8 cellular contexts compared by ENCODE assay signal in the genomic region with DNA sequence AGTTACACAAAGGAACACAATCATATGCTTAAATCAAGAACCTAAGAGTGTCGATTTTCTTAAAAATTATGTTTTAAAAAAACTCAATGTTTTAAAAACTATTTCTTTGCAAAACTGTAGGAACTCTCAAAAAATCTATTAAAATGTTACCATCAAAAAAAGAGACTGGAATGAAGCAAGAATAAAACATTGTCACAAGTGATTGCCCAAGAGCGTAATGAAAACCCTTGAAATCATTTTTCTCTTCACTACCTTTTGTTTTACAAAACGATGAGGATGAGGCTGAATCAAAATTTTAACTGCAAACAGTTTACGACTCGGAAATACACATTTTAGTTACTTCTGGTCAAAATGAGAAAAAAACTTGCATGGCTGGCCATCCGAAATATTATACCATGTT. TPM values are rescaled to one million over a fixed set of nuclear protein-coding genes. Genes with fewer than 3 reads are reported as not detected.
A peak's percentile ranks its signal among the peaks of the same experiment; 100 is the strongest.
DNase-seq lines count a peak whose midpoint lies in the region; ATAC-seq and TF ChIP-seq lines count a peak whose summit lies in the region.

No MANE protein-coding gene starts in this region.

- H3K9me3 ChIP-seq in CD4-positive, CD25-positive, alpha-beta regulatory T cell (ENCODE audit: control insufficient read depth in 2 of 2, low read length in 2 of 2), result no peaks in the 10 kb centered on the region
- H3K9me3 ChIP-seq in OCI-LY7 (ENCODE audit: low read length), result no peaks in the 10 kb centered on the region
- H3K9me3 ChIP-seq in neutrophil, result no peaks in the 10 kb centered on the region

- H3K27me3 ChIP-seq in CD4-positive, CD25-positive, alpha-beta regulatory T cell (ENCODE audit: control insufficient read depth, insufficient read depth, low read length), result no peaks in the 10 kb centered on the region
- no peaks in the 10 kb centered on the region for H3K27me3 ChIP-seq in neutrophil

- H2AFZ ChIP-seq in OCI-LY7 (ENCODE audit: low read length), result no peak overlapping the region

- H3K36me3 Mint-ChIP-seq in CD4-positive, CD25-positive, alpha-beta regulatory T cell, result peaks cover 16% of the 10 kb centered on the region

- peak overlapping the region; percentile 96 for H3K4me2 ChIP-seq in OCI-LY7 (ENCODE audit: low read length)

- CTCF ChIA-PET in OCI-LY7 (lab: Charles Lee; ENCODE audit: unreplicated experiment), result no interaction called here

- H3K79me2 ChIP-seq in OCI-LY7 (ENCODE audit: insufficient read depth, low read depth, low read length), result peaks cover 95% of the 10 kb centered on the region

- H3K9me3 Mint-ChIP-seq in CD4-positive, CD25-positive, alpha-beta regulatory T cell, result no peaks in the 10 kb centered on the region

- H3K4me3 Mint-ChIP-seq in CD4-positive, CD25-positive, alpha-beta regulatory T cell, result peak overlapping the region; percentile 94 to 100 (median 100)

- peak overlapping the region; percentile 100 for H3K27ac Mint-ChIP-seq in CD4-positive, CD25-positive, alpha-beta regulatory T cell

- H3K4me1 Mint-ChIP-seq in CD4-positive, CD25-positive, alpha-beta regulatory T cell, result peaks cover 32 to 64% (median 49%) of the 10 kb centered on the region in 4 donors

- intact Hi-C loops in OCI-LY7 (cut with micrococcal nuclease; ENCODE audit: unreplicated experiment), result loop anchor here (5.0 to 10.0 kb wide), 3 partner anchors 51 to 459 kb away; partner anchors contain the start of genes ABI1, ANKRD26 and PDSS1

- H3K27ac ChIP-seq in CD4-positive, CD25-positive, alpha-beta regulatory T cell (ENCODE audit: insufficient read depth, low read length, poor library complexity, severe bottlenecking), result peak overlapping the region; percentile 100
- H3K27ac ChIP-seq in OCI-LY7 (ENCODE audit: low read depth, low read length, poor library complexity, severe bottlenecking) (peak overlapping the region; percentile 96), neutrophil (peak overlapping the region; percentile 99)

- peaks cover 14% of the 10 kb centered on the region for H3K36me3 ChIP-seq in CD4-positive, CD25-positive, alpha-beta regulatory T cell (ENCODE audit: control insufficient read depth, insufficient read depth, low read length)
- H3K36me3 ChIP-seq in OCI-LY7 (ENCODE audit: insufficient read depth, low read length), result peaks cover 56% of the 10 kb centered on the region
- peaks cover 6% of the 10 kb centered on the region for H3K36me3 ChIP-seq in neutrophil

- BruUV-seq in OCI-LY7 (replicated peaks; lab: Mats Ljungman, UMichigan), result no TSS peak

- peak overlapping the region; percentile 99 for H3K4me3 ChIP-seq in CD4-positive, CD25-positive, alpha-beta regulatory T cell (ENCODE audit: low read depth, low read length)
- H3K4me3 ChIP-seq in OCI-LY7 (ENCODE audit: low read depth, low read length, poor library complexity, severe bottlenecking), result peak overlapping the region; percentile 96
- H3K4me3 ChIP-seq in epithelial cell of esophagus (ENCODE audit: low read length), result peak overlapping the region; percentile 90
- H3K4me3 ChIP-seq in neutrophil (ENCODE audit: low read depth in 1 of 2, low read length in 1 of 2), result peak overlapping the region; percentile 86 to 92

- no peaks in the 10 kb centered on the region for H3K9me2 ChIP-seq in OCI-LY7 (ENCODE audit: insufficient read depth, low read length)

- H3K4me1 ChIP-seq in CD4-positive, CD25-positive, alpha-beta regulatory T cell (ENCODE audit: control insufficient read depth, insufficient read depth, low read length, poor library complexity, severe bottlenecking), result peaks cover 41% of the 10 kb centered on the region
- peaks cover 33% of the 10 kb centered on the region for H3K4me1 ChIP-seq in OCI-LY7 (ENCODE audit: insufficient read depth, low read length, poor library complexity, severe bottlenecking)
- peaks cover 28 to 33% of the 10 kb centered on the region in 2 experiments for H3K4me1 ChIP-seq in neutrophil (ENCODE audit: control insufficient read depth in 1 of 2, insufficient read depth in 1 of 2, low read depth in 1 of 2, low read length in 1 of 2)

- ATAC-seq in CD4-positive, CD25-positive, alpha-beta regulatory T cell (ENCODE audit: low read depth in 2 of 2), result no peak

- TF ChIP-seq CTCF in OCI-LY7 (conservative IDR thresholded peaks at IDR 0.05; ENCODE audit: low read length), result no peak
- TF ChIP-seq CTCF in epithelial cell of esophagus (IDR thresholded peaks at IDR 0.05; ENCODE audit: insufficient read depth, low read depth, low read length, missing control alignments), result no peak
- TF ChIP-seq CTCF in neutrophil (IDR thresholded peaks at IDR 0.05), result no peak

- DNase-seq in CD4-positive, CD25-positive, alpha-beta regulatory T cell, result no peak
- DNase-seq in OCI-LY7 (ENCODE audit: low spot score) (no peak), epithelial cell of esophagus (ENCODE audit: low read depth) (no peak), NCI-H2171 treated with DMSO at 0.1 percent for 48 hours (lab: John Stamatoyannopoulos, UW) (no peak), NCI-H2196 treated with DMSO at 0.1 percent for 48 hours (lab: John Stamatoyannopoulos, UW; ENCODE audit: unreplicated experiment) (no peak), NCI-H1092 (lab: John Stamatoyannopoulos, UW) (no peak), GM19238 (ENCODE audit: insufficient read length, low spot score) (no peak)

- peaks cover 31% of the 10 kb centered on the region for H4K20me1 ChIP-seq in OCI-LY7 (ENCODE audit: insufficient read depth, low read length)

- H3K27me3 Mint-ChIP-seq in CD4-positive, CD25-positive, alpha-beta regulatory T cell, result peaks cover 13% of the 10 kb centered on the region

- POLR2A ChIA-PET in OCI-LY7 (lab: Charles Lee), result interaction anchor here (1.0 to 1.5 kb wide), 3 partner anchors 10 to 17 kb away, joined by 3 to 6 read pairs (median 3); no protein-coding TSS in a partner anchor

RNA-seq across cellular contexts. Expression of gene YME1L1, which starts 0.9 kb away (rescaled TPM):
- 134 TPM for total RNA-seq in CD4-positive, CD25-positive, alpha-beta regulatory T cell
- polyA plus RNA-seq in CD4-positive, CD25-positive, alpha-beta regulatory T cell, result 100 to 1,000 TPM; 107 to 123 (median 114) TPM
- 59.7 and 62.3 TPM in 2 replicates for total RNA-seq in OCI-LY7 (2014; rRNA removed; shearing (Covaris generic))
- total RNA-seq in OCI-LY7 (2022), result 113 and 115 TPM in 2 replicates

RNA-seq across cellular contexts. Expression of gene MASTL, which starts 1.8 kb away (rescaled TPM):
- 27.6 TPM for total RNA-seq in CD4-positive, CD25-positive, alpha-beta regulatory T cell
- polyA plus RNA-seq in CD4-positive, CD25-positive, alpha-beta regulatory T cell, result 1 to 10 TPM; 1.4 to 3.1 (median 2.3) TPM
- 42.2 and 44.0 TPM in 2 replicates for total RNA-seq in OCI-LY7 (2014; rRNA removed; shearing (Covaris generic))
- total RNA-seq in OCI-LY7 (2022), result 40.1 and 48.7 TPM in 2 replicates

RNA-seq across cellular contexts. Expression of gene ANKRD26, which starts 53.0 kb away (rescaled TPM):
- 9.6 TPM for total RNA-seq in CD4-positive, CD25-positive, alpha-beta regulatory T cell
- 1 to 10 TPM; 1.1 to 2.1 (median 1.7) TPM for polyA plus RNA-seq in CD4-positive, CD25-positive, alpha-beta regulatory T cell
- 8.6 and 9.1 TPM in 2 replicates for total RNA-seq in OCI-LY7 (2014; rRNA removed; shearing (Covaris generic))
- 13.8 and 17.6 TPM in 2 replicates for total RNA-seq in OCI-LY7 (2022)
